20 cellular contexts compared by ENCODE assay signal in the genomic region with DNA sequence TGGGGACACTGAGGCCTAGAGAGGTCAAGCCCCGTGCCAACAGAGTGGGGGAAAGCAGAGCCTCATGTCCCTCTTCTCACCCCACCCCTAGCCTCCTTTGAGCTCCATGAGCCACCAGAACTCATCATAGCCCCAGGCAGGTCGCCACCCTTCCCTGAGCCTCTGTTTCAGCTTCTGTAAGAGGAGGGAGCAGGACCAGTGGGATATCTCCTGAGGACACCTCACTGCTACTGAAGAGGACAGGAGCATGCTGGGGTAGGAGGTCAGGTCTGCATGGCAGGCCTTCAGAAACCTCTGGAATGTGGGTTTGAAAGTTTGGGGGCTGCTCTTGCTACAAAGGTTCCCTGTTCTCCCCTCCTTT.
A peak's percentile ranks its signal among the peaks of the same experiment; 100 is the strongest.
DNase-seq lines count a peak whose midpoint lies in the region; ATAC-seq and TF ChIP-seq lines count a peak whose summit lies in the region.
"Had no signal": no experiment of that assay in that cellular context is flagged by ENCODE, and none has a peak within 500 bp of the region (broad histone marks: within the 10 kb centered on the region; RNA-seq: fewer than 3 reads in every experiment).

No MANE protein-coding gene starts in this region.

- no peaks in the 10 kb centered on the region for H3K36me3 ChIP-seq in right atrium auricular region
- H3K36me3 ChIP-seq: esophagus muscularis mucosa, Peyer's patch, upper lobe of right lung had no signal

- TF ChIP-seq CTCF in chondrocyte (IDR thresholded peaks at IDR 0.05): no peak
- TF ChIP-seq CTCF in right atrium auricular region (IDR thresholded peaks at IDR 0.05): no peak

- no peak for ATAC-seq in activated CD8-positive, alpha-beta memory T cell treated with anti-CD3 and anti-CD28 coated beads, Interleukin-2, amount 10 ng/mL, durations not matched to agents 7 days and 5 days
- ATAC-seq in stimulated activated memory B cell treated with anti-CD40 and anti-IgM and Interleukin-4, amounts not matched to agents 10 μg/mL and 1 μg/mL and 100 μg/mL, for 72 hours: no peak
- ATAC-seq: upper lobe of right lung had no signal

- H3K27ac ChIP-seq in right atrium auricular region: no peak overlapping the region
- H3K27ac ChIP-seq: esophagus muscularis mucosa, KMS-11, upper lobe of right lung had no signal

- no peaks in the 10 kb centered on the region for H3K9me3 ChIP-seq in right atrium auricular region
- H3K9me3 ChIP-seq: esophagus muscularis mucosa, Peyer's patch, upper lobe of right lung had no signal

- peak overlapping the region; percentile 61 for H3K27ac Mint-ChIP-seq in activated CD8-positive, alpha-beta memory T cell treated with anti-CD3 and anti-CD28 coated beads, Interleukin-2, amount 10 ng/mL, durations not matched to agents 7 days and 5 days
- H3K27ac Mint-ChIP-seq in chondrocyte (ENCODE audit: unreplicated experiment): peak overlapping the region; percentile 70
- H3K27ac Mint-ChIP-seq in stimulated activated memory B cell treated with anti-CD40 and anti-IgM and Interleukin-4, amounts not matched to agents 10 μg/mL and 1 μg/mL and 100 μg/mL, for 72 hours: peak overlapping the region; percentile 98

- no peaks in the 10 kb centered on the region for H3K27me3 ChIP-seq in right atrium auricular region
- H3K27me3 ChIP-seq: esophagus muscularis mucosa, Peyer's patch, upper lobe of right lung had no signal

- H3K4me3 Mint-ChIP-seq in activated CD8-positive, alpha-beta memory T cell treated with anti-CD3 and anti-CD28 coated beads, Interleukin-2, amount 10 ng/mL, durations not matched to agents 7 days and 5 days: no peak overlapping the region
- no peak overlapping the region for H3K4me3 Mint-ChIP-seq in chondrocyte (ENCODE audit: unreplicated experiment)
- no peak overlapping the region for H3K4me3 Mint-ChIP-seq in stimulated activated memory B cell treated with anti-CD40 and anti-IgM and Interleukin-4, amounts not matched to agents 10 μg/mL and 1 μg/mL and 100 μg/mL, for 72 hours
- H3K4me3 Mint-ChIP-seq: activated naive CD4-positive, alpha-beta T cell treated with anti-CD3 and anti-CD28 coated beads for 36 hours; brain; nephron had no signal

- CTCF ChIA-PET in activated CD8-positive, alpha-beta memory T cell treated with anti-CD3 and anti-CD28 coated beads, Interleukin-2, amount 10 ng/mL, durations not matched to agents 7 days and 5 days (lab: Charles Lee): interaction anchor here (0.9 to 1.2 kb wide), 3 partner anchors 10 to 12 kb away, joined by 3 read pairs; no protein-coding TSS in a partner anchor

- DNase-seq in activated CD8-positive, alpha-beta memory T cell treated with anti-CD3 and anti-CD28 coated beads, Interleukin-2, amount 10 ng/mL, durations not matched to agents 7 days and 5 days: no peak
- no peak for DNase-seq in activated CD8-positive, alpha-beta memory T cell treated with anti-CD3 and anti-CD28 coated beads, Interleukin-2, amount 50 U/mL, for 4 hours
- DNase-seq in RPMI7951 (ENCODE audit: low read depth) (peak; percentile 52), chondrocyte (ENCODE audit: low spot score) (no peak), erythroblast (lab: John Stamatoyannopoulos, UW) (no peak), glomerular visceral epithelial cell (ENCODE audit: extremely low spot score) (no peak), right atrium auricular region (ENCODE audit: low spot score) (no peak)
- DNase-seq: activated naive CD4-positive, alpha-beta T cell treated with anti-CD3 and anti-CD28 coated beads for 36 hours; head of caudate nucleus; NCI-H1417; NCI-H82; stimulated activated CD4-positive, alpha-beta T cell treated with anti-CD3 and anti-CD28 coated beads, Interleukin-12 subunit alpha, Interleukin-12 subunit beta, amount 100 ng/mL, for 4 hours; stimulated activated naive CD4-positive, alpha-beta T cell treated with Interleukin-2 at 50 U/mL for 16 hours; upper lobe of right lung had no signal

- H3K9me3 Mint-ChIP-seq in activated CD8-positive, alpha-beta memory T cell treated with anti-CD3 and anti-CD28 coated beads, Interleukin-2, amount 10 ng/mL, durations not matched to agents 7 days and 5 days (ENCODE audit: low read depth): no peaks in the 10 kb centered on the region
- no peaks in the 10 kb centered on the region for H3K9me3 Mint-ChIP-seq in chondrocyte (ENCODE audit: low read depth)
- H3K9me3 Mint-ChIP-seq in stimulated activated memory B cell treated with anti-CD40 and anti-IgM and Interleukin-4, amounts not matched to agents 10 μg/mL and 1 μg/mL and 100 μg/mL, for 72 hours: no peaks in the 10 kb centered on the region
- H3K9me3 Mint-ChIP-seq: activated naive CD4-positive, alpha-beta T cell treated with anti-CD3 and anti-CD28 coated beads for 36 hours; nephron had no signal

- no peaks in the 10 kb centered on the region for H3K36me3 Mint-ChIP-seq in activated CD8-positive, alpha-beta memory T cell treated with anti-CD3 and anti-CD28 coated beads, Interleukin-2, amount 10 ng/mL, durations not matched to agents 7 days and 5 days
- H3K36me3 Mint-ChIP-seq in chondrocyte (ENCODE audit: low read depth): no peaks in the 10 kb centered on the region
- no peaks in the 10 kb centered on the region for H3K36me3 Mint-ChIP-seq in stimulated activated memory B cell treated with anti-CD40 and anti-IgM and Interleukin-4, amounts not matched to agents 10 μg/mL and 1 μg/mL and 100 μg/mL, for 72 hours
- H3K36me3 Mint-ChIP-seq: brain had no signal

- H3K4me1 Mint-ChIP-seq in activated CD8-positive, alpha-beta memory T cell treated with anti-CD3 and anti-CD28 coated beads, Interleukin-2, amount 10 ng/mL, durations not matched to agents 7 days and 5 days: peaks cover 61% of the 10 kb centered on the region
- H3K4me1 Mint-ChIP-seq in chondrocyte (ENCODE audit: low read depth): peaks cover 45% of the 10 kb centered on the region
- peaks cover 60% of the 10 kb centered on the region for H3K4me1 Mint-ChIP-seq in stimulated activated memory B cell treated with anti-CD40 and anti-IgM and Interleukin-4, amounts not matched to agents 10 μg/mL and 1 μg/mL and 100 μg/mL, for 72 hours

- no peak for TF ChIP-seq POLR2A in erythroblast (IDR thresholded peaks at IDR 0.05; ENCODE audit: low read length)

- H3K27me3 Mint-ChIP-seq in activated CD8-positive, alpha-beta memory T cell treated with anti-CD3 and anti-CD28 coated beads, Interleukin-2, amount 10 ng/mL, durations not matched to agents 7 days and 5 days: no peaks in the 10 kb centered on the region
- no peaks in the 10 kb centered on the region for H3K27me3 Mint-ChIP-seq in chondrocyte (ENCODE audit: low read depth)
- H3K27me3 Mint-ChIP-seq in stimulated activated memory B cell treated with anti-CD40 and anti-IgM and Interleukin-4, amounts not matched to agents 10 μg/mL and 1 μg/mL and 100 μg/mL, for 72 hours: no peaks in the 10 kb centered on the region

- no peak overlapping the region for H3K4me3 ChIP-seq in right atrium auricular region
- H3K4me3 ChIP-seq: esophagus muscularis mucosa, Peyer's patch, upper lobe of right lung had no signal

- peaks cover 0 to 11% of the 10 kb centered on the region in 2 donors for H3K4me1 ChIP-seq in right atrium auricular region
